Comparison of ENCODE assay signal across 19 cellular contexts in the genomic region with DNA sequence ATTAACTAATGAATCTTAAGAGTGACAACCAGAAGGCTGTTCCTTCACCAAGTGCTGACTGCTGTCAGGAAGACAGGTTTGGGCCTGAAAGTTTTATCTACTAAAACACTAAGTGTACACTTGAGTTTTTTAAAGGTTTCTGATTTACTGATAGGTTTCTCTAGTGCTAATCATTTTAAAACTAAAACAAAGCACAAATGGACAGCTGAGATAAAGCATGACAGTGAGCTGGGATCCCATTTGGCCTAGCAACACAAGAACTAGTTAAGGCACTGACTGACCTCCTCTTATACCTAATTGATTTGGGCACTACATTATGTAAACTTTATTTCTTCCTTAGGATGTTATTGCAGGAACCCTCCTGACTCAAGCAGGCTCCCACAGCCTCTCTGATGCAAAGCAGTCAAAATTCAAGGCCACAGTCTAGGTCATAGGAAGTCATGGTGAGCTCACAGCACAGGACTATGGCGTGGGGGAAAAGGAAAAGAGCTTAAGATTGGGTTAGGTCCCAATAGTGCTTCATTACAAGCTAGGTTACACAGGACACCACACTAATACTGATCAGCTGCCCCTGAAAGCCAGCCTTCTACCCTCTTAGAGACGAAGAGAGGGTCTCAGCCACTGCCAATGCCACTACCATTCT. TPM values are rescaled to one million over a fixed set of nuclear protein-coding genes. Genes with fewer than 3 reads are reported as not detected.
"Had no signal": no experiment of that assay in that cellular context is flagged by ENCODE, and none has a peak within 500 bp of the region (broad histone marks: within the 10 kb centered on the region; RNA-seq: fewer than 3 reads in every experiment).

No MANE protein-coding gene starts in this region.

- H3K27ac Mint-ChIP-seq: activated CD4-positive, alpha-beta memory T cell treated with anti-CD3 and anti-CD28 coated beads, Interleukin-2, amount 10 ng/mL, durations not matched to agents 7 days and 5 days; activated naive CD8-positive, alpha-beta T cell treated with anti-CD3 and anti-CD28 coated beads for 36 hours; nephron progenitor cell; stimulated activated naive CD8-positive, alpha-beta T cell treated with anti-CD3 and anti-CD28 coated beads, Interleukin-15, amount 100 ng/mL, for 72 hours had no signal

- H3K27me3 ChIP-seq: colonic mucosa, SJCRH30 had no signal

- FAIRE-seq: astrocyte had no signal

- DNase-seq: activated CD4-positive, alpha-beta memory T cell treated with anti-CD3 and anti-CD28 coated beads, Interleukin-2, amount 10 ng/mL, durations not matched to agents 7 days and 5 days; activated gamma-delta T cell treated with Interleukin-2 at 50 U/mL for 16 hours; activated naive CD8-positive, alpha-beta T cell treated with anti-CD3 and anti-CD28 coated beads for 36 hours; activated T-cell treated with anti-CD3 and anti-CD28 coated beads, Interleukin-2, amount 50 U/mL, for 48 hours; colonic mucosa; effector CD4-positive, alpha-beta T cell; hypothalamus; kidney glomerular epithelial cell; nephron progenitor cell; psoas muscle; SJCRH30; stimulated activated CD4-positive, alpha-beta T cell treated with anti-CD3 and anti-CD28 coated beads, Interleukin-4, amount 100 ng/mL, for 1 hour; stimulated activated CD8-positive, alpha-beta memory T cell treated with anti-CD3 and anti-CD28 coated beads, Interleukin-4, amount 100 ng/mL, for 48 hours; stimulated activated naive CD8-positive, alpha-beta T cell treated with anti-CD3 and anti-CD28 coated beads, Interleukin-15, amount 100 ng/mL, for 72 hours; T-helper 9 cell; tibial artery had no signal

- H3K4me3 Mint-ChIP-seq: activated CD4-positive, alpha-beta memory T cell treated with anti-CD3 and anti-CD28 coated beads, Interleukin-2, amount 10 ng/mL, durations not matched to agents 7 days and 5 days; activated naive CD8-positive, alpha-beta T cell treated with anti-CD3 and anti-CD28 coated beads for 36 hours; nephron progenitor cell; stimulated activated naive CD8-positive, alpha-beta T cell treated with anti-CD3 and anti-CD28 coated beads, Interleukin-15, amount 100 ng/mL, for 72 hours had no signal

- H3K4me3 ChIP-seq: cardiac muscle cell, colonic mucosa, psoas muscle, SJCRH30, tibial artery had no signal

- ATAC-seq: psoas muscle; stimulated activated naive CD8-positive, alpha-beta T cell treated with anti-CD3 and anti-CD28 coated beads, Interleukin-15, amount 100 ng/mL, for 72 hours had no signal

- H3K9me3 Mint-ChIP-seq: activated CD4-positive, alpha-beta memory T cell treated with anti-CD3 and anti-CD28 coated beads, Interleukin-2, amount 10 ng/mL, durations not matched to agents 7 days and 5 days; activated naive CD8-positive, alpha-beta T cell treated with anti-CD3 and anti-CD28 coated beads for 36 hours; nephron progenitor cell; stimulated activated naive CD8-positive, alpha-beta T cell treated with anti-CD3 and anti-CD28 coated beads, Interleukin-15, amount 100 ng/mL, for 72 hours had no signal

- H3K4me1 Mint-ChIP-seq: activated naive CD8-positive, alpha-beta T cell treated with anti-CD3 and anti-CD28 coated beads for 36 hours had no signal

- H3K27ac ChIP-seq: cardiac muscle cell, colonic mucosa, psoas muscle, SJCRH30, tibial artery, VCaP had no signal

- H3K36me3 Mint-ChIP-seq: activated naive CD8-positive, alpha-beta T cell treated with anti-CD3 and anti-CD28 coated beads for 36 hours had no signal

- H3K9me3 ChIP-seq: colonic mucosa, psoas muscle, SJCRH30, tibial artery had no signal

- H3K4me1 ChIP-seq: psoas muscle, SJCRH30 had no signal

RNA-seq across cellular contexts. Expression of a gene that starts 3.5 kb away (rescaled TPM):
- total RNA-seq: activated CD4-positive, alpha-beta memory T cell treated with anti-CD3 and anti-CD28 coated beads, Interleukin-2, amount 10 ng/mL, durations not matched to agents 7 days and 5 days; activated naive CD8-positive, alpha-beta T cell treated with anti-CD3 and anti-CD28 coated beads for 36 hours had no signal
